10 cellular contexts compared by ENCODE assay signal in genomic region chr18:49031511-49032188, GRCh38.
DNase-seq lines count a peak whose midpoint lies in the region; ATAC-seq, FAIRE-seq and TF ChIP-seq lines count a peak whose summit lies in the region.
"Had no signal": no experiment of that assay in that cellular context is flagged by ENCODE, and none has a peak within 500 bp of the region (broad histone marks: within the 10 kb centered on the region; RNA-seq: fewer than 3 reads in every experiment).

No MANE protein-coding gene starts in this region.

- H3K9ac ChIP-seq in HepG2 (ENCODE audit: insufficient read depth, low read depth, low read length): no peak overlapping the region

- intact Hi-C loops in HepG2 (cut with micrococcal nuclease; ENCODE audit: unreplicated experiment): no loop called here

- H3K4me2 ChIP-seq in HepG2 (ENCODE audit: low read depth, low read length): no peak overlapping the region

- peaks cover 2 to 10% of the 10 kb centered on the region in 2 donors for H3K36me3 Mint-ChIP-seq in stimulated activated naive B cell treated with anti-CD40 and anti-IgM and Interleukin-4, amounts not matched to agents 10 μg/mL and 1 μg/mL and 100 μg/mL, for 72 hours

- no peak for TF ChIP-seq POLR2A in HepG2 (IDR thresholded peaks at IDR 0.05; ENCODE audit: insufficient read depth in 1 of 2, low read depth in 2 of 2, low read length in 2 of 2)

- H3K9me3 Mint-ChIP-seq in stimulated activated naive B cell treated with anti-CD40 and anti-IgM and Interleukin-4, amounts not matched to agents 10 μg/mL and 1 μg/mL and 100 μg/mL, for 72 hours: peaks cover 4 to 5% of the 10 kb centered on the region in 2 donors

- WGBS in HepG2 (ENCODE audit: low lambda C conversion rate): 65% methylated on average over 15 of the region's 17 CpGs

- TF ChIP-seq EP300 in HepG2 (IDR thresholded peaks at IDR 0.05; ENCODE audit: low read depth in 2 of 2, low read length in 2 of 2) (no peak), HepG2 (CRISPR knock-in tag; IDR thresholded peaks at IDR 0.05; ENCODE audit: borderline replicate concordance) (no peak)

- peak overlapping the region; percentile 74 for H3K27ac Mint-ChIP-seq in stimulated activated naive B cell treated with anti-CD40 and anti-IgM and Interleukin-4, amounts not matched to agents 10 μg/mL and 1 μg/mL and 100 μg/mL, for 72 hours

- no peak overlapping the region for H3K4me3 ChIP-seq in HepG2 (replicated peaks in 1 of 3; ENCODE audit: insufficient read depth in 1 of 3, low read depth in 2 of 3, low read length in 3 of 3)
- H3K4me3 ChIP-seq: lung, SJSA1 had no signal

- H4K20me1 ChIP-seq in HepG2 (ENCODE audit: insufficient read depth, low read length): no peaks in the 10 kb centered on the region

- H2AFZ ChIP-seq in HepG2 (ENCODE audit: low read length): no peak overlapping the region

- no TSS peak for BruUV-seq in HepG2 (replicated peaks; lab: Mats Ljungman, UMichigan)

- no peaks in the 10 kb centered on the region for H3K79me2 ChIP-seq in HepG2 (ENCODE audit: insufficient read depth, low read length)

- TF ChIP-seq RAD21 in HepG2 (CRISPR knock-in tag; IDR thresholded peaks at IDR 0.05): no peak

- no peak for TF ChIP-seq CTCF in HepG2 (CRISPR knock-in tag; IDR thresholded peaks at IDR 0.05)

- H3K4me3 Mint-ChIP-seq in stimulated activated naive B cell treated with anti-CD40 and anti-IgM and Interleukin-4, amounts not matched to agents 10 μg/mL and 1 μg/mL and 100 μg/mL, for 72 hours: no peak overlapping the region

- no peak overlapping the region for H3K27ac ChIP-seq in HepG2 (ENCODE audit: extremely low read length, insufficient read depth, low read length)
- H3K27ac ChIP-seq: SJSA1 had no signal

- H3K27me3 Mint-ChIP-seq in stimulated activated naive B cell treated with anti-CD40 and anti-IgM and Interleukin-4, amounts not matched to agents 10 μg/mL and 1 μg/mL and 100 μg/mL, for 72 hours: peaks cover 3% of the 10 kb centered on the region in 2 donors

- peaks cover 20 to 22% of the 10 kb centered on the region in 2 donors for H3K4me1 Mint-ChIP-seq in stimulated activated naive B cell treated with anti-CD40 and anti-IgM and Interleukin-4, amounts not matched to agents 10 μg/mL and 1 μg/mL and 100 μg/mL, for 72 hours

- DNase-seq in MV-4-11 (lab: John Stamatoyannopoulos, UW) (peak; percentile 24), activated T-cell treated with anti-CD3 and anti-CD28 coated beads for 4 hours (peak; percentile 31), HepG2 (ENCODE audit: low spot score) (no peak), frontal cortex (ENCODE audit: low spot score in 2 of 2) (no peak), midbrain (lab: John Stamatoyannopoulos, UW) (no peak)
- DNase-seq in stimulated activated naive B cell treated with anti-CD40 and anti-IgM and Interleukin-4, amounts not matched to agents 10 μg/mL and 1 μg/mL and 100 μg/mL, for 72 hours: no peak
- DNase-seq: NCI-H524 had no signal

- in situ Hi-C loops in HepG2 (cut with HindIII; ENCODE audit: extremely low pct_ligation_motif_present, low pct_unique_long_range_greater_than_20kb): no loop called here

- FAIRE-seq in HepG2 (lab: Jason Lieb, UNC): no peak
- FAIRE-seq in frontal cortex (lab: Jason Lieb, UNC): no peak

- POLR2A ChIA-PET in HepG2 (lab: Yijun Ruan, JAX): no interaction called here

- ATAC-seq in HepG2: no peak; the same call in 2 of the 3 replicates
- peak; percentile 71 to 84 for ATAC-seq in stimulated activated naive B cell treated with anti-CD40 and anti-IgM and Interleukin-4, amounts not matched to agents 10 μg/mL and 1 μg/mL and 100 μg/mL, for 72 hours (replicated peaks)
- no peak for ATAC-seq in HG02852 (IDR thresholded peaks at IDR 0.05; ENCODE audit: unreplicated experiment)

- CTCF ChIA-PET in HepG2 (lab: Yijun Ruan, JAX; ENCODE audit: low intra/inter-chr PET ratio, low total read pairs): no interaction called here

- peaks cover 11% of the 10 kb centered on the region for H3K4me1 ChIP-seq in HepG2 (ENCODE audit: insufficient read depth, low read length)
- H3K4me1 ChIP-seq: SJSA1 had no signal

- no peaks in the 10 kb centered on the region for H3K36me3 ChIP-seq in HepG2 (replicated peaks in 1 of 2; ENCODE audit: control insufficient read depth in 1 of 2, insufficient read depth in 2 of 2, low read length in 2 of 2)
- H3K36me3 ChIP-seq: SJSA1 had no signal

- H3K27me3 ChIP-seq in HepG2 (ENCODE audit: control insufficient read depth in 1 of 2, insufficient read depth in 2 of 2, low read length in 2 of 2): peaks cover 0 to 25% of the 10 kb centered on the region in 2 experiments; a peak in 2 of 5 replicates
- H3K27me3 ChIP-seq: SJSA1 had no signal

- no peaks in the 10 kb centered on the region for H3K9me3 ChIP-seq in HepG2 (ENCODE audit: low read length)
- H3K9me3 ChIP-seq: SJSA1 had no signal

TF ChIP-seq in HepG2, 621 proteins besides CTCF, POLR2A, EP300 and RAD21:
- TF ChIP-seq ZNF724P (CRISPR knock-in tag; IDR thresholded peaks at IDR 0.05; ENCODE audit: borderline replicate concordance) (no peak), CENPBD1 (CRISPR knock-in tag; IDR thresholded peaks at IDR 0.05; ENCODE audit: borderline replicate concordance, low read depth) (no peak), CREB1 (IDR thresholded peaks at IDR 0.05) (peak; percentile 71), CREB1 (CRISPR knock-in tag; IDR thresholded peaks at IDR 0.05) (no peak), ZNF609 (CRISPR knock-in tag; IDR thresholded peaks at IDR 0.05; ENCODE audit: borderline replicate concordance) (no peak), YEATS2 (CRISPR knock-in tag; IDR thresholded peaks at IDR 0.05; ENCODE audit: borderline replicate concordance) (no peak)

Comparison
In these comparisons a context has a peak if more than half of its experiments do, and no peak if none do; other contexts are left out.
1. DNase-seq: peak in MV-4-11 (single experiment) and activated T-cell treated with anti-CD3 and anti-CD28 coated beads for 4 hours (single experiment); none in HepG2 (single experiment), stimulated activated naive B cell treated with anti-CD40 and anti-IgM and Interleukin-4, amounts not matched to agents 10 μg/mL and 1 μg/mL and 100 μg/mL, for 72 hours (single experiment), frontal cortex (0 of 2) and midbrain (single experiment).
2. ATAC-seq: peak in stimulated activated naive B cell treated with anti-CD40 and anti-IgM and Interleukin-4, amounts not matched to agents 10 μg/mL and 1 μg/mL and 100 μg/mL, for 72 hours (2 of 2); none in HepG2 (single experiment) and HG02852 (single experiment).